ENCODE assay signal across 15 cellular contexts in genomic region chr20:13322198-13322597, GRCh38.
DNase-seq lines count a peak whose midpoint lies in the region; ATAC-seq, FAIRE-seq and TF ChIP-seq lines count a peak whose summit lies in the region.
"Had no signal": no experiment of that assay in that cellular context is flagged by ENCODE, and none has a peak within 500 bp of the region (broad histone marks: within the 10 kb centered on the region; RNA-seq: fewer than 3 reads in every experiment).

No MANE protein-coding gene starts in this region.

- H3K36me3 ChIP-seq in GM23338 (ENCODE audit: insufficient read depth) (no peaks in the 10 kb centered on the region), kidney (ENCODE audit: control insufficient read depth in 1 of 2, insufficient read depth in 2 of 2, low read length in 2 of 2) (no peaks in the 10 kb centered on the region), transverse colon (no peaks in the 10 kb centered on the region)

- TF ChIP-seq CTCF in GM23338 (conservative IDR thresholded peaks at IDR 0.05; ENCODE audit: low read depth in 2 of 2) (no peak), kidney (IDR thresholded peaks at IDR 0.05; ENCODE audit: borderline replicate concordance, extremely low read depth, insufficient read depth) (no peak), transverse colon (IDR thresholded peaks at IDR 0.05) (no peak)

- no peaks in the 10 kb centered on the region for H4K20me1 ChIP-seq in GM23338 (replicated peaks; ENCODE audit: insufficient read depth)

- no peaks in the 10 kb centered on the region for H3K79me2 ChIP-seq in GM23338 (replicated peaks; ENCODE audit: insufficient read depth)

- in situ Hi-C loops in transverse colon (cut with MboI; ENCODE audit: low pct_ligation_motif_present in 1 of 4, low pct_unique_long_range_greater_than_20kb in 1 of 4, low sequenced_read_pairs in 3 of 4) = no loop called here

- no peaks in the 10 kb centered on the region for H3K9me3 ChIP-seq in kidney (ENCODE audit: control insufficient read depth in 1 of 2, low read length in 2 of 2)
- no peaks in the 10 kb centered on the region for H3K9me3 ChIP-seq in transverse colon

- 55 to 64% methylated on average over 3 to 5 of the region's 5 CpGs for WGBS in transverse colon (ENCODE audit: low coverage in 1 of 2), 2 donors

- H3K27ac ChIP-seq in GM23338 (ENCODE audit: low read depth) = no peak overlapping the region
- no peak overlapping the region for H3K27ac ChIP-seq in kidney (ENCODE audit: low read depth in 2 of 2, low read length in 2 of 2)
- H3K27ac ChIP-seq in transverse colon = peak overlapping the region in 2 of 4 donors; percentile 42 to 74

- H2AFZ ChIP-seq in GM23338 = no peak overlapping the region; the same call in 1 of the 2 replicates

- H3K27ac Mint-ChIP-seq in GM23338 = no peak overlapping the region
- H3K27ac Mint-ChIP-seq: CD8-positive, alpha-beta T cell; IgD-negative memory B cell had no signal

- H3K9me2 ChIP-seq in GM23338 (ENCODE audit: insufficient read depth) = peaks cover 5% of the 10 kb centered on the region

- DNase-seq in AG08395 (ENCODE audit: low spot score) = peak; percentile 1
- no peak for DNase-seq in GM23338 (ENCODE audit: low spot score)
- DNase-seq in islet precursor cell = peak; percentile 59
- no peak for DNase-seq in sciatic nerve (ENCODE audit: low spot score)
- DNase-seq in kidney = no peak
- no peak for DNase-seq in activated CD8-positive, alpha-beta memory T cell treated with anti-CD3 and anti-CD28 coated beads for 24 hours
- DNase-seq in NCI-H69 (lab: John Stamatoyannopoulos, UW) = no peak
- no peak for DNase-seq in transverse colon
- DNase-seq: CD8-positive, alpha-beta T cell; NCI-H1417; NCI-H2029; NCI-H2171 treated with DMSO at 0.1 percent for 48 hours; NCI-H510A; SIG-M5 had no signal

- no peak for FAIRE-seq in kidney (lab: Jason Lieb, UNC)

- H3F3A ChIP-seq in GM23338 (replicated peaks; ENCODE audit: low read depth) = no peaks in the 10 kb centered on the region

- intact Hi-C loops in sciatic nerve (cut with DNase I) = no loop called here
- intact Hi-C loops in kidney (cut with DNase I) = no loop called here
- intact Hi-C loops in transverse colon (cut with DNase I; ENCODE audit: low total_unique reads) = no loop called here

- H3K9me3 Mint-ChIP-seq in GM23338 = no peaks in the 10 kb centered on the region; the same call in 2 of the 3 replicates

- H3K27me3 ChIP-seq in GM23338 (ENCODE audit: insufficient read depth) (no peaks in the 10 kb centered on the region), transverse colon (no peaks in the 10 kb centered on the region)

- peaks cover 14% of the 10 kb centered on the region for H3K4me1 Mint-ChIP-seq in GM23338

- TF ChIP-seq POLR2A in transverse colon (IDR thresholded peaks at IDR 0.05) = no peak

- ATAC-seq in GM23338 (no peak), sciatic nerve (peak; percentile 65)
- ATAC-seq: CD8-positive, alpha-beta T cell had no signal

- TF ChIP-seq EP300 in transverse colon (IDR thresholded peaks at IDR 0.05; ENCODE audit: low read depth) = no peak

- H3K4me2 ChIP-seq in GM23338 = 0 out of 2 replicates have a peak overlapping the region, but pooled peaks have one; percentile 46

- no peak overlapping the region for H3K4me3 Mint-ChIP-seq in GM23338
- H3K4me3 Mint-ChIP-seq: CD8-positive, alpha-beta T cell; IgD-negative memory B cell had no signal

- H3K4me3 ChIP-seq in GM23338 = no peak overlapping the region
- H3K4me3 ChIP-seq in kidney (ENCODE audit: low read length in 2 of 2) = no peak overlapping the region
- no peak overlapping the region for H3K4me3 ChIP-seq in transverse colon

- no peaks in the 10 kb centered on the region for H3K27me3 Mint-ChIP-seq in GM23338 (ENCODE audit: insufficient read depth, low read depth, poor library complexity)

- H3K36me3 Mint-ChIP-seq in GM23338 (ENCODE audit: low read depth) = no peaks in the 10 kb centered on the region; the same call in 2 of the 3 replicates
- H3K36me3 Mint-ChIP-seq: CD8-positive, alpha-beta T cell had no signal

- H3K4me1 ChIP-seq in GM23338 (ENCODE audit: insufficient read depth) (no peaks in the 10 kb centered on the region; the same call in none of the 2 replicates), kidney (ENCODE audit: control insufficient read depth in 1 of 2, insufficient read depth in 1 of 2, low read depth in 1 of 2, low read length in 2 of 2) (no peaks in the 10 kb centered on the region), transverse colon (no peaks in the 10 kb centered on the region)

- no peak overlapping the region for H3K9ac ChIP-seq in kidney (ENCODE audit: low read length in 2 of 2)

TF ChIP-seq in GM23338, 12 proteins besides CTCF, POLR2A, EP300 and RAD21:
- no peak for TF ChIP-seq REST (IDR thresholded peaks at IDR 0.05; ENCODE audit: unreplicated experiment)
- no peak for TF ChIP-seq NANOG (IDR thresholded peaks at IDR 0.05; ENCODE audit: borderline replicate concordance)
- no peak for TF ChIP-seq EZH2phosphoT487 (IDR thresholded peaks at IDR 0.05; ENCODE audit: unreplicated experiment)
- no peak for TF ChIP-seq ETS1 (IDR thresholded peaks at IDR 0.05)

Comparison
In these comparisons a context has a peak if more than half of its experiments do, and no peak if none do; other contexts are left out.
1. DNase-seq: peak in AG08395 (single experiment) and islet precursor cell (single experiment); none in GM23338 (single experiment), sciatic nerve (single experiment), kidney (single experiment), activated CD8-positive, alpha-beta memory T cell treated with anti-CD3 and anti-CD28 coated beads for 24 hours (single experiment), NCI-H69 (single experiment) and transverse colon (single experiment).